In the genomic region with DNA sequence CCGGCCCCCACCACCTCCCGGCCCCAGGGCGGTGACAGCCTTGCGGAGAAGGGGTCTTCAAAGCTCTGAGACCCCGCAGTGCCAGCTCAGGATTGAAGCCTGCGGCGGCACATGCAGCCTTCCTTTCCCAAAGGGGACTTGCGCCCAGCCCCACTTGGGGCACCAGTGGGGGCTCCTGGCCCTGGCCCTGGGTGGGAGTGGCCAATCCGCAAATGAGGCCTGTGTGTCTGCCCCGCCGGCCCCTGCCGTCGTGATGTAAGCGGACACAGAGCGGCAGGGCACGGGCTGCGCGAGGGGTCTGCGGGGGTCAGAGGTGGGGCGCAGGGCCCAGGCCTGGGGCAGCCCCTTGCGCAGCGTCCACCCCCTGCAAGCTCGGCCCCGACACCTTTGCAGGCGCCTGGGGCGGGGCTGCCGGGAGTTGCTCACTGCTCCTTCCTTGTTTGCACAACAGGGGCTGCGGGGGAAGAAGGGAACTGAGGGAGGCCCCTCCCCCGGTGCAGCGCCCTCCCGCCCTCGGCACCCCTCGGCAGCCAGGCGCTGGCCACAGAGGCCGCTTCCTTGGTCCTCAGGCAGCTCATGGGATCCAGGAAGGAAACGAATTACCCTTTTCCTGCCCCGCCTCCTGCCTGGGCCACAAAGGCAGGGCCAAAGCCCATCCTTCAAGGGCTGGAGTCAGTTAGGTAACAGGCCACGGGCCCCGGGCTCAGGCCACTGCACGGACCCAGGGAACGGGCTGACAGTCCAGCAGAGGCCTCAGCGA, we compare ENCODE assay signal across 9 cellular contexts. TPM values are rescaled to one million over a fixed set of nuclear protein-coding genes. Genes with fewer than 3 reads are reported as not detected.
DNase-seq lines count a peak whose midpoint lies in the region; ATAC-seq and TF ChIP-seq lines count a peak whose summit lies in the region.
"Had no signal": no experiment of that assay in that cellular context is flagged by ENCODE, and none has a peak within 500 bp of the region (broad histone marks: within the 10 kb centered on the region; RNA-seq: fewer than 3 reads in every experiment).

No MANE protein-coding gene starts in this region.

- H3K4me1 ChIP-seq in lung (ENCODE audit: control insufficient read depth in 2 of 2, insufficient read depth in 2 of 2, low read length in 2 of 2) (peaks cover 0 to 34% of the 10 kb centered on the region in 2 donors), tibial artery (peaks cover 0 to 64% (median 55%) of the 10 kb centered on the region in 4 donors)

- intact Hi-C loops in activated CD4-positive, alpha-beta T cell treated with anti-CD3 and anti-CD28 coated beads for 36 hours (cut with DNase I, micrococcal nuclease): loop anchor here (1.0 to 10.0 kb wide), 2 partner anchors 42 to 183 kb away; partner anchors contain the start of genes CSNK1D (in 1 of the 2), HEXD (in 1 of the 2) and OGFOD3 (in 1 of the 2)
- intact Hi-C loops in dorsolateral prefrontal cortex (cut with DNase I): no loop called here
- intact Hi-C loops in tibial artery (cut with DNase I; ENCODE audit: low total_unique reads): no loop called here

- no peak overlapping the region for H3K27ac Mint-ChIP-seq in activated CD4-positive, alpha-beta T cell treated with anti-CD3 and anti-CD28 coated beads for 36 hours

- POLR2A ChIA-PET in activated CD4-positive, alpha-beta T cell treated with anti-CD3 and anti-CD28 coated beads for 36 hours (lab: Charles Lee): no interaction called here

- no peak for ATAC-seq in activated CD4-positive, alpha-beta T cell treated with anti-CD3 and anti-CD28 coated beads for 36 hours
- ATAC-seq in lung (ENCODE audit: insufficient read depth, low FRiP score) (peak; percentile 50), GM19023 (IDR thresholded peaks at IDR 0.05; ENCODE audit: unreplicated experiment) (no peak), GM21447 (IDR thresholded peaks at IDR 0.05; ENCODE audit: unreplicated experiment) (no peak)

- peak overlapping the region; percentile 23 for H3K4me3 Mint-ChIP-seq in activated CD4-positive, alpha-beta T cell treated with anti-CD3 and anti-CD28 coated beads for 36 hours

- peak overlapping the region; percentile 37 to 80 (median 65) for H3K4me3 ChIP-seq in dorsolateral prefrontal cortex
- H3K4me3 ChIP-seq in lung: peak overlapping the region; percentile 47
- H3K4me3 ChIP-seq in tibial artery: peak overlapping the region; percentile 56 to 58

- TF ChIP-seq CTCF in dorsolateral prefrontal cortex (IDR thresholded peaks at IDR 0.05 in 54 of 56, conservative IDR thresholded peaks at IDR 0.05 in 2 of 56; ENCODE audit: low read depth in 1 of 56, partially characterized antibody in 56 of 56): no peak
- no peak for TF ChIP-seq CTCF in lung (IDR thresholded peaks at IDR 0.05; ENCODE audit: control extremely low read depth, extremely low read depth)
- no peak for TF ChIP-seq CTCF in tibial artery (IDR thresholded peaks at IDR 0.05)

- H3K9me3 Mint-ChIP-seq in activated CD4-positive, alpha-beta T cell treated with anti-CD3 and anti-CD28 coated beads for 36 hours (ENCODE audit: low read depth): no peaks in the 10 kb centered on the region
- H3K9me3 Mint-ChIP-seq: central memory CD8-positive, alpha-beta T cell had no signal

- H3K36me3 ChIP-seq in lung (ENCODE audit: control insufficient read depth in 2 of 2, insufficient read depth in 2 of 2, low read length in 2 of 2): peaks cover 0 to 2% of the 10 kb centered on the region in 2 donors
- H3K36me3 ChIP-seq in tibial artery: peaks cover 0 to 2% (median 0%) of the 10 kb centered on the region in 3 donors

- H3K9me3 ChIP-seq in lung (ENCODE audit: control insufficient read depth in 2 of 2, insufficient read depth in 1 of 2, low read length in 1 of 2): no peaks in the 10 kb centered on the region
- no peaks in the 10 kb centered on the region for H3K9me3 ChIP-seq in tibial artery

- CTCF ChIA-PET in activated CD4-positive, alpha-beta T cell treated with anti-CD3 and anti-CD28 coated beads for 36 hours (lab: Charles Lee): interaction anchor here (0.5 to 1.0 kb wide), 4 partner anchors 9 to 245 kb away, joined by 3 to 4 read pairs (median 3); no protein-coding TSS in a partner anchor

- peaks cover 6% of the 10 kb centered on the region for H3K36me3 Mint-ChIP-seq in activated CD4-positive, alpha-beta T cell treated with anti-CD3 and anti-CD28 coated beads for 36 hours (ENCODE audit: low read depth)

- no peaks in the 10 kb centered on the region for H3K27me3 Mint-ChIP-seq in activated CD4-positive, alpha-beta T cell treated with anti-CD3 and anti-CD28 coated beads for 36 hours
- H3K27me3 Mint-ChIP-seq: central memory CD8-positive, alpha-beta T cell had no signal

- WGBS in lung, 2 donors: 2 to 5% methylated on average over 37 to 42 of the region's 42 CpGs

- peak; percentile 64 for DNase-seq in activated CD4-positive, alpha-beta T cell treated with anti-CD3 and anti-CD28 coated beads for 36 hours
- no peak for DNase-seq in activated CD4-positive, alpha-beta T cell treated with anti-CD3 and anti-CD28 coated beads for 48 hours
- peak; percentile 81 for DNase-seq in NCI-H69 (lab: John Stamatoyannopoulos, UW)
- peak in 1 of 10 donors; percentile 61 for DNase-seq in dorsolateral prefrontal cortex
- peak; percentile 88 for DNase-seq in lung (ENCODE audit: low spot score)
- peak; percentile 85 to 89 for DNase-seq in tibial artery

- peak overlapping the region in 55 of 59 donors; percentile 23 to 89 (median 76) for H3K27ac ChIP-seq in dorsolateral prefrontal cortex
- H3K27ac ChIP-seq in lung (ENCODE audit: low read depth in 1 of 2, low read length in 1 of 2): peak overlapping the region; percentile 83 to 88
- peak overlapping the region; percentile 82 to 92 for H3K27ac ChIP-seq in tibial artery

- H3K27me3 ChIP-seq in dorsolateral prefrontal cortex (peaks cover 0 to 28% (median 16%) of the 10 kb centered on the region in 45 donors), lung (ENCODE audit: control insufficient read depth, insufficient read depth) (no peaks in the 10 kb centered on the region), tibial artery (peaks cover 0 to 19% of the 10 kb centered on the region in 2 donors)

- H3K4me1 Mint-ChIP-seq in activated CD4-positive, alpha-beta T cell treated with anti-CD3 and anti-CD28 coated beads for 36 hours: peaks cover 17% of the 10 kb centered on the region

RNA-seq across cellular contexts. Expression of gene SLC16A3, which starts 2.9 kb away (rescaled TPM):
- 100 to 1,000 TPM in 1 of 2 experiments, 10 to 100 TPM in 1; 93.2 to 157 TPM for total RNA-seq in activated CD4-positive, alpha-beta T cell treated with anti-CD3 and anti-CD28 coated beads for 36 hours
- total RNA-seq in dorsolateral prefrontal cortex (10 to 100 TPM in 76 of 120 experiments, 1 to 10 TPM in 44; 4.8 to 45.0 (median 12.2) TPM), lung (100 to 1,000 TPM in 1 of 2 donors, 10 to 100 TPM in 1; 31.0 to 154 TPM)
- 100 to 1,000 TPM in 1 of 2 donors, 10 to 100 TPM in 1; 33.2 to 309 TPM for polyA plus RNA-seq in lung

RNA-seq across cellular contexts. Expression of gene CCDC57, which starts 19.1 kb away (rescaled TPM):
- total RNA-seq in activated CD4-positive, alpha-beta T cell treated with anti-CD3 and anti-CD28 coated beads for 36 hours: 10 to 100 TPM; 41.6 to 43.8 TPM
- total RNA-seq in dorsolateral prefrontal cortex: 100 to 1,000 TPM in 17 of 120 experiments, 10 to 100 TPM in 103; 38.5 to 134 (median 72.6) TPM
- total RNA-seq in lung: 10 to 100 TPM; 33.2 to 89.4 TPM
- polyA plus RNA-seq in lung: 100 to 1,000 TPM in 1 of 2 donors, 10 to 100 TPM in 1; 60.4 to 128 TPM

RNA-seq across cellular contexts. Expression of gene CSNK1D, which starts 41.8 kb away (rescaled TPM):
- total RNA-seq in activated CD4-positive, alpha-beta T cell treated with anti-CD3 and anti-CD28 coated beads for 36 hours: 100 to 1,000 TPM; 118 to 182 TPM
- total RNA-seq in dorsolateral prefrontal cortex (100 to 1,000 TPM in 117 of 120 experiments, 10 to 100 TPM in 3; 96.2 to 160 (median 125) TPM), lung (100 to 1,000 TPM in 1 of 2 donors, 10 to 100 TPM in 1; 72.7 to 160 TPM)
- 100 to 1,000 TPM; 110 to 137 TPM for polyA plus RNA-seq in lung

Comparison
In these comparisons a context has a peak if more than half of its experiments do, and no peak if none do; other contexts are left out.
1. intact Hi-C loops: an anchor here in activated CD4-positive, alpha-beta T cell treated with anti-CD3 and anti-CD28 coated beads for 36 hours (1.0 to 10.0 kb wide); none called in dorsolateral prefrontal cortex and tibial artery.